21 cellular contexts compared by ENCODE assay signal in genomic region chr2:14722919-14723559, GRCh38.
DNase-seq lines count a peak whose midpoint lies in the region; ATAC-seq and TF ChIP-seq lines count a peak whose summit lies in the region.
"Had no signal": no experiment of that assay in that cellular context is flagged by ENCODE, and none has a peak within 500 bp of the region (broad histone marks: within the 10 kb centered on the region; RNA-seq: fewer than 3 reads in every experiment).

No MANE protein-coding gene starts in this region.

- H3K27ac ChIP-seq in SK-N-SH (ENCODE audit: low read depth in 2 of 2, low read length in 1 of 2) = no peak overlapping the region
- no peak overlapping the region for H3K27ac ChIP-seq in prostate gland
- H3K27ac ChIP-seq in adrenal gland = no peak overlapping the region
- H3K27ac ChIP-seq: BLaER1 treated with 17β-estradiol and CSF1 and Interleukin-3, amounts not matched to agents 10 nM and 100 nM; SJSA1 had no signal

- no peak overlapping the region for H3K9ac ChIP-seq in SK-N-SH
- H3K9ac ChIP-seq: BLaER1 treated with 17β-estradiol and CSF1 and Interleukin-3, amounts not matched to agents 10 nM and 100 nM had no signal

- H3K27ac Mint-ChIP-seq in nephron progenitor cell = peak overlapping the region; percentile 37
- H3K27ac Mint-ChIP-seq: CD8-positive, alpha-beta memory T cell; GM23338 had no signal

- H3F3A ChIP-seq in SK-N-SH (replicated peaks; ENCODE audit: insufficient read depth) = no peaks in the 10 kb centered on the region

- no peak for DNase-seq in SK-N-SH
- no peak for DNase-seq in astrocyte of the spinal cord (ENCODE audit: low read depth, low spot score)
- DNase-seq in nephron progenitor cell = no peak
- no peak for DNase-seq in prostate gland (ENCODE audit: low spot score)
- no peak for DNase-seq in DMS153 (lab: John Stamatoyannopoulos, UW)
- DNase-seq in RKO (ENCODE audit: low spot score) = no peak
- no peak for DNase-seq in adrenal gland
- DNase-seq: 8988T; CD8-positive, alpha-beta memory T cell; DMS79 treated with DMSO at 0.1 percent for 48 hours; Kasumi-1; NCI-H1105 treated with DMSO at 0.1 percent for 48 hours; NCI-H1694 treated with DMSO at 0.1 percent for 48 hours; NCI-H2107; NCI-H345; NCI-H526; NK-92 treated with Interleukin-12 subunit alpha and Interleukin-12 subunit beta, amount 100 ng/mL, for 24 hours had no signal

- H3K36me3 Mint-ChIP-seq in nephron progenitor cell (ENCODE audit: low read depth) = no peaks in the 10 kb centered on the region
- H3K36me3 Mint-ChIP-seq: CD8-positive, alpha-beta memory T cell had no signal

- H3K36me3 ChIP-seq in SK-N-SH (replicated peaks in 1 of 2; ENCODE audit: control insufficient read depth in 1 of 2, insufficient read depth in 2 of 2, low read length in 1 of 2) (no peaks in the 10 kb centered on the region), prostate gland (no peaks in the 10 kb centered on the region), adrenal gland (replicated peaks in 1 of 2) (no peaks in the 10 kb centered on the region)
- H3K36me3 ChIP-seq: BLaER1 treated with 17β-estradiol and CSF1 and Interleukin-3, amounts not matched to agents 10 nM and 100 nM; SJSA1 had no signal

- no peak overlapping the region for H3K4me2 ChIP-seq in SK-N-SH
- H3K4me2 ChIP-seq: BLaER1 treated with 17β-estradiol and CSF1 and Interleukin-3, amounts not matched to agents 10 nM and 100 nM; GM23338 had no signal

- WGBS in SK-N-SH (ENCODE audit: low lambda C conversion rate) = 5% methylated on average over 3 of the region's 3 CpGs
- 62% methylated on average over 3 of the region's 3 CpGs for WGBS in prostate gland
- WGBS in adrenal gland, 4 donors = 44 to 51% (median 51%) methylated on average over 3 of the region's 3 CpGs

- no peaks in the 10 kb centered on the region for H3K9me3 ChIP-seq in SK-N-SH
- H3K9me3 ChIP-seq in prostate gland = no peaks in the 10 kb centered on the region
- H3K9me3 ChIP-seq in adrenal gland (replicated peaks in 1 of 3) = no peaks in the 10 kb centered on the region
- H3K9me3 ChIP-seq: BLaER1 treated with 17β-estradiol and CSF1 and Interleukin-3, amounts not matched to agents 10 nM and 100 nM; SJSA1 had no signal

- H3K4me3 ChIP-seq in SK-N-SH (ENCODE audit: low read depth in 2 of 2, low read length in 1 of 2) = no peak overlapping the region
- H3K4me3 ChIP-seq in astrocyte of the spinal cord (ENCODE audit: low read depth, low read length) = no peak overlapping the region
- no peak overlapping the region for H3K4me3 ChIP-seq in prostate gland
- H3K4me3 ChIP-seq in adrenal gland = no peak overlapping the region
- H3K4me3 ChIP-seq: BLaER1 treated with 17β-estradiol and CSF1 and Interleukin-3, amounts not matched to agents 10 nM and 100 nM; GM23338; SJSA1 had no signal

- H3K27me3 ChIP-seq in SK-N-SH (ENCODE audit: insufficient read depth) = no peaks in the 10 kb centered on the region
- H3K27me3 ChIP-seq in prostate gland (replicated peaks; ENCODE audit: insufficient read depth) = no peaks in the 10 kb centered on the region
- H3K27me3 ChIP-seq in adrenal gland = no peaks in the 10 kb centered on the region
- H3K27me3 ChIP-seq: BLaER1 treated with 17β-estradiol and CSF1 and Interleukin-3, amounts not matched to agents 10 nM and 100 nM; SJSA1 had no signal

- no peak overlapping the region for H3K4me3 Mint-ChIP-seq in nephron progenitor cell
- H3K4me3 Mint-ChIP-seq: CD8-positive, alpha-beta memory T cell; GM23338 had no signal

- in situ Hi-C loops in astrocyte of the spinal cord (cut with HindIII; ENCODE audit: low sequenced_read_pairs) = no loop called here

- TF ChIP-seq POLR2A in prostate gland (IDR thresholded peaks at IDR 0.05) (no peak), adrenal gland (IDR thresholded peaks at IDR 0.05) (no peak)

- H3K4me1 ChIP-seq in SK-N-SH (ENCODE audit: control insufficient read depth in 1 of 2, insufficient read depth in 2 of 2, low read depth in 1 of 2, low read length in 1 of 2) = no peaks in the 10 kb centered on the region
- H3K4me1 ChIP-seq in prostate gland (replicated peaks) = no peaks in the 10 kb centered on the region
- H3K4me1 ChIP-seq in adrenal gland (replicated peaks in 1 of 2) = no peaks in the 10 kb centered on the region
- H3K4me1 ChIP-seq: SJSA1 had no signal

- intact Hi-C loops in prostate gland (cut with DNase I) = no loop called here
- intact Hi-C loops in adrenal gland (cut with DNase I) = no loop called here

- H3K9me2 ChIP-seq in SK-N-SH = no peaks in the 10 kb centered on the region

- no peak for TF ChIP-seq CTCF in SK-N-SH (IDR thresholded peaks at IDR 0.05)
- peak; percentile 13 for TF ChIP-seq CTCF in astrocyte of the spinal cord (IDR thresholded peaks at IDR 0.05; ENCODE audit: low read depth, low read length)
- TF ChIP-seq CTCF in nephron progenitor cell (IDR thresholded peaks at IDR 0.05) = no peak
- no peak for TF ChIP-seq CTCF in prostate gland (IDR thresholded peaks at IDR 0.05)
- no peak for TF ChIP-seq CTCF in adrenal gland (IDR thresholded peaks at IDR 0.05)

- TF ChIP-seq RAD21 in SK-N-SH (IDR thresholded peaks at IDR 0.05; ENCODE audit: low read length) = peak; percentile 48

- TF ChIP-seq EP300 in SK-N-SH (IDR thresholded peaks at IDR 0.05; ENCODE audit: borderline replicate concordance in 1 of 2, low read depth in 1 of 2, low read length in 1 of 2) = no peak

- H3K79me2 ChIP-seq in SK-N-SH (ENCODE audit: insufficient read depth) = no peaks in the 10 kb centered on the region

- H3K9me3 Mint-ChIP-seq in nephron progenitor cell = no peaks in the 10 kb centered on the region
- H3K9me3 Mint-ChIP-seq: GM23338 had no signal

- ATAC-seq in SK-N-SH treated with all-trans-retinoic acid at 6 μM for 48 hours = no peak
- ATAC-seq: GM23338 had no signal

- no peak overlapping the region for H2AFZ ChIP-seq in SK-N-SH (ENCODE audit: low read depth)
- H2AFZ ChIP-seq: GM23338 had no signal

- POLR2A ChIA-PET in SK-N-SH (lab: Yijun Ruan, JAX) = no interaction called here

- peaks cover 15% of the 10 kb centered on the region for H3K27me3 Mint-ChIP-seq in nephron progenitor cell (ENCODE audit: low read depth, poor library complexity)
- H3K27me3 Mint-ChIP-seq: CD8-positive, alpha-beta memory T cell had no signal

- H4K20me1 ChIP-seq in SK-N-SH (ENCODE audit: insufficient read depth) = no peaks in the 10 kb centered on the region
- H4K20me1 ChIP-seq: BLaER1 treated with 17β-estradiol and CSF1 and Interleukin-3, amounts not matched to agents 10 nM and 100 nM had no signal

- CTCF ChIA-PET in SK-N-SH (lab: Yijun Ruan, JAX) = no interaction called here

- H3K4me1 Mint-ChIP-seq in nephron progenitor cell = no peaks in the 10 kb centered on the region
- H3K4me1 Mint-ChIP-seq: CD8-positive, alpha-beta memory T cell; GM23338 had no signal

TF ChIP-seq in SK-N-SH, 30 proteins besides CTCF, POLR2A, EP300 and RAD21 (continues in another document):
- TF ChIP-seq RFX5 (IDR thresholded peaks at IDR 0.05; ENCODE audit: low read length) (no peak), FOXM1 (IDR thresholded peaks at IDR 0.05; ENCODE audit: low read depth) (no peak), RXRA (IDR thresholded peaks at IDR 0.05; ENCODE audit: borderline replicate concordance, low read depth) (no peak), PBX3 (IDR thresholded peaks at IDR 0.05) (no peak), MEF2A (IDR thresholded peaks at IDR 0.05; ENCODE audit: borderline replicate concordance, low read depth) (no peak), TAF1 (IDR thresholded peaks at IDR 0.05; ENCODE audit: borderline replicate concordance, low read depth, low read length) (no peak), GATA2 (CRISPR knock-in tag; IDR thresholded peaks at IDR 0.05) (no peak), YY1 (IDR thresholded peaks at IDR 0.05; ENCODE audit: low read depth) (no peak)

TF ChIP-seq in SK-N-SH treated with all-trans-retinoic acid at 6 μM for 48 hours, 23 proteins besides CTCF, POLR2A, EP300 and RAD21 (continues in another document):
- TF ChIP-seq ZFP30 (CRISPR knock-in tag; IDR thresholded peaks at IDR 0.05) (no peak), GLIS3 (CRISPR knock-in tag; IDR thresholded peaks at IDR 0.05) (no peak), ZNF565 (CRISPR knock-in tag; conservative IDR thresholded peaks at IDR 0.05; ENCODE audit: low read depth) (no peak), ZNF8 (CRISPR knock-in tag; IDR thresholded peaks at IDR 0.05) (no peak), RARB (CRISPR knock-in tag; IDR thresholded peaks at IDR 0.05) (no peak), BACH2 (CRISPR knock-in tag; IDR thresholded peaks at IDR 0.05; ENCODE audit: borderline replicate concordance) (no peak), SNAI2 (CRISPR knock-in tag; IDR thresholded peaks at IDR 0.05) (no peak), PATZ1 (CRISPR knock-in tag; IDR thresholded peaks at IDR 0.05; ENCODE audit: borderline replicate concordance) (no peak), ARNTL (CRISPR knock-in tag; IDR thresholded peaks at IDR 0.05; ENCODE audit: borderline replicate concordance, low read depth) (no peak), ZNF70 (CRISPR knock-in tag; IDR thresholded peaks at IDR 0.05) (no peak), ESRRG (CRISPR knock-in tag; IDR thresholded peaks at IDR 0.05) (no peak), CREB5 (CRISPR knock-in tag; IDR thresholded peaks at IDR 0.05; ENCODE audit: low read depth) (no peak), ZFP3 (CRISPR knock-in tag; IDR thresholded peaks at IDR 0.05) (no peak)
